Comparison of ENCODE assay signal across 1 cellular context in genomic region chr3:194315088-194315964, GRCh38.
TF ChIP-seq lines count a peak whose summit lies in the region.

No MANE protein-coding gene starts in this region.

TF ChIP-seq in HepG2, 621 proteins besides CTCF, POLR2A, EP300 and RAD21 (continued from another document and continues in another):
- TF ChIP-seq ARID5B (CRISPR knock-in tag; IDR thresholded peaks at IDR 0.05) (peak; percentile 48; the same call in 1 of the 2 replicates), DMAP1 (CRISPR knock-in tag; IDR thresholded peaks at IDR 0.05) (no peak), ZFP36 (IDR thresholded peaks at IDR 0.05; ENCODE audit: borderline replicate concordance, low read depth, low read length, partially characterized antibody) (peak; percentile 37), ZNF770 (CRISPR knock-in tag; IDR thresholded peaks at IDR 0.05) (peak; percentile 84), GATAD1 (CRISPR knock-in tag; IDR thresholded peaks at IDR 0.05) (peak; percentile 51; the same call in 1 of the 2 replicates), SNAPC2 (CRISPR knock-in tag; IDR thresholded peaks at IDR 0.05) (no peak), ONECUT2 (CRISPR knock-in tag; IDR thresholded peaks at IDR 0.05) (no peak), TIGD3 (CRISPR knock-in tag; IDR thresholded peaks at IDR 0.05; ENCODE audit: borderline replicate concordance) (no peak), YEATS2 (CRISPR knock-in tag; IDR thresholded peaks at IDR 0.05; ENCODE audit: borderline replicate concordance) (no peak), HHEX (CRISPR knock-in tag; IDR thresholded peaks at IDR 0.05) (no peak), ELF4 (CRISPR knock-in tag; IDR thresholded peaks at IDR 0.05; ENCODE audit: borderline replicate concordance) (no peak), ZBTB26 (CRISPR knock-in tag; IDR thresholded peaks at IDR 0.05; ENCODE audit: borderline replicate concordance) (no peak), USF2 (IDR thresholded peaks at IDR 0.05; ENCODE audit: low read depth, low read length) (no peak), USF2 (CRISPR knock-in tag; IDR thresholded peaks at IDR 0.05; ENCODE audit: borderline replicate concordance) (no peak), ZNF329 (CRISPR knock-in tag; IDR thresholded peaks at IDR 0.05; ENCODE audit: low read depth) (0 out of 2 replicates have a peak, but pooled peaks have one; percentile 50), MXD1 (CRISPR knock-in tag; IDR thresholded peaks at IDR 0.05) (no peak; the same call in 1 of the 2 replicates), ARNTL (CRISPR knock-in tag; IDR thresholded peaks at IDR 0.05) (no peak), ETV6 (CRISPR knock-in tag; conservative IDR thresholded peaks at IDR 0.05) (peak; percentile 81; the same call in 1 of the 2 replicates), KLF6 (CRISPR knock-in tag; IDR thresholded peaks at IDR 0.05) (peak; percentile 49; the same call in 1 of the 2 replicates), DNMT1 (CRISPR knock-in tag; IDR thresholded peaks at IDR 0.05) (no peak), CREBL2 (CRISPR knock-in tag; IDR thresholded peaks at IDR 0.05; ENCODE audit: borderline replicate concordance) (no peak), ZNF101 (CRISPR knock-in tag; IDR thresholded peaks at IDR 0.05; ENCODE audit: borderline replicate concordance, low read depth) (no peak), ZMYM3 (CRISPR knock-in tag; IDR thresholded peaks at IDR 0.05) (peak; percentile 74; the same call in 1 of the 2 replicates), RNF2 (conservative IDR thresholded peaks at IDR 0.05; ENCODE audit: low read depth) (0 out of 2 replicates have a peak, but pooled peaks have one; percentile 31), NR2F1 (CRISPR knock-in tag; IDR thresholded peaks at IDR 0.05) (no peak), ZSCAN22 (CRISPR knock-in tag; IDR thresholded peaks at IDR 0.05) (no peak), TRAFD1 (CRISPR knock-in tag; IDR thresholded peaks at IDR 0.05; ENCODE audit: borderline replicate concordance) (no peak), ELK4 (CRISPR knock-in tag; IDR thresholded peaks at IDR 0.05; ENCODE audit: borderline replicate concordance) (no peak), ZNF367 (CRISPR knock-in tag; IDR thresholded peaks at IDR 0.05; ENCODE audit: borderline replicate concordance) (peak; percentile 28; the same call in 1 of the 2 replicates), JUNB (CRISPR knock-in tag; IDR thresholded peaks at IDR 0.05; ENCODE audit: borderline replicate concordance) (no peak), HNF1A (IDR thresholded peaks at IDR 0.05; ENCODE audit: low read depth) (no peak), HNF1A (CRISPR knock-in tag; IDR thresholded peaks at IDR 0.05; ENCODE audit: borderline replicate concordance) (no peak; the same call in 1 of the 2 replicates), ZNF678 (CRISPR knock-in tag; IDR thresholded peaks at IDR 0.05) (no peak), KDM3A (CRISPR knock-in tag; IDR thresholded peaks at IDR 0.05; ENCODE audit: low read depth) (peak; percentile 90; the same call in 1 of the 2 replicates), ZNF616 (CRISPR knock-in tag; IDR thresholded peaks at IDR 0.05; ENCODE audit: low read depth) (no peak), ZNF205 (CRISPR knock-in tag; IDR thresholded peaks at IDR 0.05) (0 out of 2 replicates have a peak, but pooled peaks have one; percentile 66), CC2D1A (CRISPR knock-in tag; IDR thresholded peaks at IDR 0.05) (no peak), KMT2B (CRISPR knock-in tag; IDR thresholded peaks at IDR 0.05) (0 out of 2 replicates have a peak, but pooled peaks have one; percentile 35)
